In the genomic region with DNA sequence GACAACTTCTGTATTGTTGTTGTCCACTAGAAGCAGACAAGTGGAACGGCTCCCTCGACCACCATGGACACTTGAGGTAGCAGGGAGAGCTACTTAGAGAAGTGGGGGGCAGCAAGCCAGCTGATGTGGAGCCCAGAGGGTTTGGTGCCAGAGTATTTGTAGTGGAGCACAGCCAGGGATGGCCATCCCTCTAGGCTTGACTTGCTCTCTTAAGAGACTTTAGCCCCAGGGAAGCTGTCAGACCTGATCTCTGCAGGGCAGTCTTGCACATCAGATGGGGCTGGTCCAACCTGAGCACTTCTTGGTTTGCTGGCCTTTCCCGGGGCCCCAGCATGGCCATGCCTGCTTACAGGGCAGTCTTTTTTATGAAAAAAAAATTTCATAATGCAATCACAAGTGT, we compare ENCODE assay signal across 17 cellular contexts. TPM values are rescaled to one million over a fixed set of nuclear protein-coding genes. Genes with fewer than 3 reads are reported as not detected.
DNase-seq lines count a peak whose midpoint lies in the region; TF ChIP-seq lines count a peak whose summit lies in the region.
"Had no signal": no experiment of that assay in that cellular context is flagged by ENCODE, and none has a peak within 500 bp of the region (broad histone marks: within the 10 kb centered on the region; RNA-seq: fewer than 3 reads in every experiment).

No MANE protein-coding gene starts in this region.

- CTCF ChIA-PET in Caco-2 (lab: Charles Lee), result interaction anchor here (0.8 kb wide), 1 partner anchor 27 kb away, joined by 3 read pairs; no protein-coding TSS in a partner anchor

- no peak overlapping the region for H3K56ac ChIP-seq in mesendoderm (ENCODE audit: low read length)

- no peak overlapping the region for H3K9ac ChIP-seq in mesendoderm (ENCODE audit: low read length)

- no peak for TF ChIP-seq POLR2A in lower leg skin (IDR thresholded peaks at IDR 0.05)

- H3K4me1 ChIP-seq in Caco-2 (no peaks in the 10 kb centered on the region), mesendoderm (ENCODE audit: control insufficient read depth, low read depth, low read length) (peaks cover 5% of the 10 kb centered on the region)
- H3K4me1 ChIP-seq: A549, BE2C had no signal

- H3K27ac ChIP-seq in VCaP (0 out of 2 replicates have a peak overlapping the region, but pooled peaks have one; percentile 5), mesendoderm (ENCODE audit: low read depth, low read length) (no peak overlapping the region)
- H3K27ac ChIP-seq: A549 had no signal

- H3K9me3 Mint-ChIP-seq in Caco-2 (ENCODE audit: unreplicated experiment), result peaks cover 21% of the 10 kb centered on the region
- H3K9me3 Mint-ChIP-seq: CD8-positive, alpha-beta T cell had no signal

- TF ChIP-seq CTCF in Caco-2 (IDR thresholded peaks at IDR 0.05; ENCODE audit: insufficient read depth in 1 of 2, low read depth in 1 of 2, low read length in 1 of 2, severe bottlenecking in 1 of 2, unreplicated experiment in 1 of 2) (no peak), VCaP (conservative IDR thresholded peaks at IDR 0.05) (no peak), lower leg skin (IDR thresholded peaks at IDR 0.05) (no peak)

- H3K36me3 Mint-ChIP-seq in Caco-2 (ENCODE audit: insufficient read depth, unreplicated experiment), result no peaks in the 10 kb centered on the region
- H3K36me3 Mint-ChIP-seq: CD14-positive monocyte; CD8-positive, alpha-beta T cell had no signal

- H3K4ac ChIP-seq in mesendoderm (ENCODE audit: low read depth, low read length), result no peak overlapping the region

- H2AK5ac ChIP-seq in mesendoderm (ENCODE audit: low read length), result no peak overlapping the region

- H3K9me3 ChIP-seq in Caco-2, result peaks cover 4% of the 10 kb centered on the region; the same call in 1 of the 2 replicates
- H3K9me3 ChIP-seq: A549, BE2C had no signal

- no peak overlapping the region for H3K18ac ChIP-seq in mesendoderm (ENCODE audit: low read length)

- POLR2A ChIA-PET in Caco-2 (lab: Charles Lee), result interaction anchor here (0.7 kb wide), 1 partner anchor 66 kb away, joined by 3 read pairs; no protein-coding TSS in a partner anchor

- H3K27ac Mint-ChIP-seq in Caco-2 (ENCODE audit: unreplicated experiment), result peak overlapping the region; percentile 3
- H3K27ac Mint-ChIP-seq: CD8-positive, alpha-beta T cell; GM23338; IgD-negative memory B cell had no signal

- no peak overlapping the region for H4K5ac ChIP-seq in mesendoderm (ENCODE audit: low read length)

- H3K4me3 Mint-ChIP-seq in Caco-2 (ENCODE audit: unreplicated experiment), result no peak overlapping the region
- H3K4me3 Mint-ChIP-seq: CD14-positive monocyte; CD8-positive, alpha-beta T cell; GM23338; IgD-negative memory B cell had no signal

- H3K27me3 ChIP-seq in Caco-2 (replicated peaks; ENCODE audit: control insufficient read depth, insufficient read depth, low read length) (no peaks in the 10 kb centered on the region), mesendoderm (ENCODE audit: insufficient read depth, low read length, poor library complexity) (no peaks in the 10 kb centered on the region)
- H3K27me3 ChIP-seq: BE2C had no signal

- peaks cover 15% of the 10 kb centered on the region for H3K4me1 Mint-ChIP-seq in Caco-2 (ENCODE audit: low read depth, unreplicated experiment)
- H3K4me1 Mint-ChIP-seq: CD14-positive monocyte, IgD-negative memory B cell had no signal

- H3K4me3 ChIP-seq in Caco-2 (ENCODE audit: low read depth, low read length) (no peak overlapping the region), mesendoderm (ENCODE audit: low read length) (no peak overlapping the region), lower leg skin (ENCODE audit: low read depth, poor library complexity, severe bottlenecking) (no peak overlapping the region)
- H3K4me3 ChIP-seq: A549, GM23338 had no signal

- intact Hi-C loops in Caco-2 (cut with micrococcal nuclease; ENCODE audit: unreplicated experiment) (no loop called here), lower leg skin (cut with DNase I; ENCODE audit: low total_unique reads) (no loop called here)

- no peak overlapping the region for H3K23ac ChIP-seq in mesendoderm (ENCODE audit: low read length)

- no TSS peak for BruUV-seq in Caco-2 (replicated peaks; lab: Mats Ljungman, UMichigan)

- H3K4me2 ChIP-seq in mesendoderm (ENCODE audit: low read length), result no peak overlapping the region
- H3K4me2 ChIP-seq: A549, GM23338 had no signal

- no peaks in the 10 kb centered on the region for H3K79me2 ChIP-seq in mesendoderm (ENCODE audit: control insufficient read depth, insufficient read depth, low read length)

- no CpG with 5 or more reads among the region's 3 CpGs for WGBS in mesendoderm (ENCODE audit: extremely low coverage, insufficient coverage, low lambda C conversion rate)
- WGBS in lower leg skin, 2 donors, result 75 to 85% methylated on average over 3 of the region's 3 CpGs

- H2BK5ac ChIP-seq in mesendoderm (ENCODE audit: low read length), result no peak overlapping the region

- no peak overlapping the region for H4K8ac ChIP-seq in mesendoderm (ENCODE audit: low read depth, low read length)

- no peak for DNase-seq in Caco-2
- peak; percentile 29 for DNase-seq in ELF-1 (ENCODE audit: low read depth, low spot score)
- DNase-seq in mesendoderm, result peak; percentile 44
- no peak for DNase-seq in lower leg skin (ENCODE audit: low spot score in 2 of 2)
- DNase-seq in NCI-H446 treated with DMSO at 0.1 percent for 48 hours (lab: John Stamatoyannopoulos, UW), result no peak
- no peak for DNase-seq in stimulated activated CD8-positive, alpha-beta memory T cell treated with anti-CD3 and anti-CD28 coated beads, Interleukin-4, amount 100 ng/mL, for 48 hours
- DNase-seq: BE2C; CD8-positive, alpha-beta T cell; COR-L47; DND-41; GF-D8; H7 had no signal

- no peak overlapping the region for H2BK120ac ChIP-seq in mesendoderm (ENCODE audit: low read depth, low read length)

- H3K79me1 ChIP-seq in mesendoderm (ENCODE audit: low read length), result no peaks in the 10 kb centered on the region

- no peaks in the 10 kb centered on the region for H3K27me3 Mint-ChIP-seq in Caco-2 (ENCODE audit: insufficient read depth, unreplicated experiment)
- H3K27me3 Mint-ChIP-seq: IgD-negative memory B cell had no signal

- H2BK15ac ChIP-seq in mesendoderm (replicated peaks; ENCODE audit: low read depth), result no peak overlapping the region

- H3K36me3 ChIP-seq in Caco-2 (ENCODE audit: control insufficient read depth, insufficient read depth, low read length) (no peaks in the 10 kb centered on the region), mesendoderm (ENCODE audit: control insufficient read depth, insufficient read depth, low read length) (no peaks in the 10 kb centered on the region)
- H3K36me3 ChIP-seq: BE2C had no signal

RNA-seq across cellular contexts. Expression of gene TMEM135, which starts 15.0 kb away (rescaled TPM):
- total RNA-seq in Caco-2 (2022), result 88.6 and 95.2 TPM in 2 replicates
- 24.1 TPM for polyA plus RNA-seq in mesendoderm (2013, experiment 1 of 2)
- 24.8 TPM for polyA plus RNA-seq in mesendoderm (2013, experiment 2 of 2)
- 10 to 100 TPM in 2 of 4 donors, 1 to 10 TPM in 2; 6.2 to 14.2 (median 10.3) TPM for total RNA-seq in lower leg skin

Comparison
In these comparisons a context has a peak if more than half of its experiments do, and no peak if none do; other contexts are left out.
1. DNase-seq: peak in ELF-1 (single experiment) and mesendoderm (single experiment); none in Caco-2 (0 of 2), lower leg skin (0 of 2), NCI-H446 treated with DMSO at 0.1 percent for 48 hours (single experiment) and stimulated activated CD8-positive, alpha-beta memory T cell treated with anti-CD3 and anti-CD28 coated beads, Interleukin-4, amount 100 ng/mL, for 48 hours (single experiment).